13 cellular contexts compared by ENCODE assay signal in genomic region chr19:46381746-46382345, GRCh38. TPM values are rescaled to one million over a fixed set of nuclear protein-coding genes. Genes with fewer than 3 reads are reported as not detected.
"Had no signal": no experiment of that assay in that cellular context is flagged by ENCODE, and none has a peak within 500 bp of the region (broad histone marks: within the 10 kb centered on the region; RNA-seq: fewer than 3 reads in every experiment).

No MANE protein-coding gene starts in this region.

- H3K4me1 Mint-ChIP-seq: activated CD4-positive, alpha-beta T cell treated with anti-CD3 and anti-CD28 coated beads, Interleukin-2, amount 10 ng/mL, durations not matched to agents 7 days and 5 days had no signal

- DNase-seq: activated CD4-positive, alpha-beta T cell treated with anti-CD3 and anti-CD28 coated beads, Interleukin-2, amount 10 ng/mL, durations not matched to agents 7 days and 5 days; activated CD4-positive, CD25-positive, alpha-beta regulatory T cell; anterior cingulate cortex; effector CD8-positive, alpha-beta T cell; midbrain; T-helper 17 cell had no signal

- H3K9me3 Mint-ChIP-seq: activated CD4-positive, alpha-beta T cell treated with anti-CD3 and anti-CD28 coated beads, Interleukin-2, amount 10 ng/mL, durations not matched to agents 7 days and 5 days; activated naive CD4-positive, alpha-beta T cell treated with anti-CD3 and anti-CD28 coated beads, Interleukin-2, amount 50 U/mL, for 72 hours had no signal

- H3K27ac Mint-ChIP-seq: activated CD4-positive, alpha-beta T cell treated with anti-CD3 and anti-CD28 coated beads, Interleukin-2, amount 10 ng/mL, durations not matched to agents 7 days and 5 days; T-helper 17 cell had no signal

- H3K27me3 ChIP-seq: hepatocyte, neutrophil, tibial nerve had no signal

- H2AFZ ChIP-seq: hepatocyte had no signal

- H3K4me3 ChIP-seq: hepatocyte, smooth muscle cell, tibial nerve had no signal

- ATAC-seq: activated naive CD4-positive, alpha-beta T cell treated with anti-CD3 and anti-CD28 coated beads, Interleukin-2, amount 50 U/mL, for 72 hours; T-helper 17 cell had no signal

- H3K4me2 ChIP-seq: hepatocyte, smooth muscle cell had no signal

- H3K9me3 ChIP-seq: neutrophil, tibial nerve had no signal

- H3K27ac ChIP-seq: hepatocyte, neutrophil, tibial nerve had no signal

- H3K27me3 Mint-ChIP-seq: activated CD4-positive, alpha-beta T cell treated with anti-CD3 and anti-CD28 coated beads, Interleukin-2, amount 10 ng/mL, durations not matched to agents 7 days and 5 days; T-helper 17 cell had no signal

- H3K4me3 Mint-ChIP-seq: activated CD4-positive, alpha-beta T cell treated with anti-CD3 and anti-CD28 coated beads, Interleukin-2, amount 10 ng/mL, durations not matched to agents 7 days and 5 days; T-helper 17 cell had no signal

RNA-seq across cellular contexts. Expression of gene CCDC8, which starts 31.5 kb away (rescaled TPM):
- total RNA-seq: activated CD4-positive, alpha-beta T cell treated with anti-CD3 and anti-CD28 coated beads, Interleukin-2, amount 10 ng/mL, durations not matched to agents 7 days and 5 days; activated CD8-positive, alpha-beta memory T cell treated with anti-CD3 and anti-CD28 coated beads for 36 hours; activated naive CD4-positive, alpha-beta T cell treated with anti-CD3 and anti-CD28 coated beads, Interleukin-2, amount 50 U/mL, for 72 hours; T-helper 17 cell had no signal

RNA-seq across cellular contexts. Expression of gene PNMA8C, which starts 46.9 kb away (rescaled TPM):
- total RNA-seq: activated CD4-positive, alpha-beta T cell treated with anti-CD3 and anti-CD28 coated beads, Interleukin-2, amount 10 ng/mL, durations not matched to agents 7 days and 5 days; activated CD8-positive, alpha-beta memory T cell treated with anti-CD3 and anti-CD28 coated beads for 36 hours; activated naive CD4-positive, alpha-beta T cell treated with anti-CD3 and anti-CD28 coated beads, Interleukin-2, amount 50 U/mL, for 72 hours; smooth muscle cell had no signal
- polyA plus RNA-seq: hepatocyte, liver, smooth muscle cell had no signal
